In the genomic region with DNA sequence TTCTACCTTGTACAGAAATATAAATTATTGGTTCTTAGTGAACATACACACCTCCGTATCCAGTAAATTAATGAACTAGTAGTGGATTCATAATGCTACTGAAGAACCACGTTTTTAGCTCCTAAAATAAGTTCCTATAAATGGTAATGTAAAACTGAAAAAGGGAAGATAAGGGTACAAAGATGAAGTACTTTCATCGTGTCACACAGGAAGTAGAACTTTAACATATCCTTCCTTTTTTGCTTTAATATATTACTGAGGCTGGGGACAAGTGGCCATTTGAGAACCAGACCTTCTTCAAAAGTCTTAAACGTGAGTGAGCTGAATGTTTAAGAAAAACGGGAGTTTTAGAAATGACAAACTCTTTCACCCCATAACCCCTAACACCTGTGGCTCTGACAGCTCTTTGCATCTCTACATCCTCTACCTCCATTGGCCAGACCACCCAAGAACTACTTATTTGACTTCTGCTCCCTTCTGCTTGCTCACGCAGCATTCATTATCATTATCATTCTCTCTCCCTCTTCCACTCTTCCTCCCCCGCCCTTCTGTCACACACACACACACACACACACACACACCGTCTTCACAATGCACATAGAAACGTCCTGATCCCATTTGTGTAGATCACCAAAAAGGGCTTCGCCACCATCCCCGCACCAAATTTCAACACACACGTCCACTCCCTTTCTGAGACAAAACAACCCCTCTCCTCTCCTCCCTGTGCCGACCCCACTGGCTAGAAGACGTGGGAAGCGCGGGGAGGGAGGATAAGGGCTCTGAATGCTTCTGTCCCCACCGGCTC, we compare ENCODE assay signal across 1 cellular context.
TF ChIP-seq lines count a peak whose summit lies in the region.

No MANE protein-coding gene starts in this region.

TF ChIP-seq in K562, 482 proteins besides CTCF, POLR2A, EP300 and RAD21 (continued from another document):
- no peak for TF ChIP-seq RBM15 (IDR thresholded peaks at IDR 0.05; ENCODE audit: insufficient read depth, low read length)
- TF ChIP-seq, protein P1, sequence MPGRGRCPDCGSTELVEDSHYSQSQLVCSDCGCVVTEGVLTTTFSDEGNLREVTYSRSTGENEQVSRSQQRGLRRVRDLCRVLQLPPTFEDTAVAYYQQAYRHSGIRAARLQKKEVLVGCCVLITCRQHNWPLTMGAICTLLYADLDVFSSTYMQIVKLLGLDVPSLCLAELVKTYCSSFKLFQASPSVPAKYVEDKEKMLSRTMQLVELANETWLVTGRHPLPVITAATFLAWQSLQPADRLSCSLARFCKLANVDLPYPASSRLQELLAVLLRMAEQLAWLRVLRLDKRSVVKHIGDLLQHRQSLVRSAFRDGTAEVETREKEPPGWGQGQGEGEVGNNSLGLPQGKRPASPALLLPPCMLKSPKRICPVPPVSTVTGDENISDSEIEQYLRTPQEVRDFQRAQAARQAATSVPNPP (IDR thresholded peaks at IDR 0.05; ENCODE audit: borderline replicate concordance, insufficient read depth, insufficient read length): no peak
- no peak for TF ChIP-seq PTTG1 (tag; IDR thresholded peaks at IDR 0.05; ENCODE audit: low read depth)
- TF ChIP-seq ETV5 (CRISPR knock-in tag; IDR thresholded peaks at IDR 0.05; ENCODE audit: low read depth): no peak
- TF ChIP-seq XRCC4 (IDR thresholded peaks at IDR 0.05; ENCODE audit: extremely low read depth, insufficient read depth, insufficient read length): no peak
- peak; percentile 32; the same call in 1 of the 2 replicates for TF ChIP-seq HDAC2 (IDR thresholded peaks at IDR 0.05)
- TF ChIP-seq, protein P2, sequence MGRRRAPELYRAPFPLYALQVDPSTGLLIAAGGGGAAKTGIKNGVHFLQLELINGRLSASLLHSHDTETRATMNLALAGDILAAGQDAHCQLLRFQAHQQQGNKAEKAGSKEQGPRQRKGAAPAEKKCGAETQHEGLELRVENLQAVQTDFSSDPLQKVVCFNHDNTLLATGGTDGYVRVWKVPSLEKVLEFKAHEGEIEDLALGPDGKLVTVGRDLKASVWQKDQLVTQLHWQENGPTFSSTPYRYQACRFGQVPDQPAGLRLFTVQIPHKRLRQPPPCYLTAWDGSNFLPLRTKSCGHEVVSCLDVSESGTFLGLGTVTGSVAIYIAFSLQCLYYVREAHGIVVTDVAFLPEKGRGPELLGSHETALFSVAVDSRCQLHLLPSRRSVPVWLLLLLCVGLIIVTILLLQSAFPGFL (CRISPR knock-in tag; IDR thresholded peaks at IDR 0.05): no peak
- no peak for TF ChIP-seq ZNF184 (CRISPR knock-in tag; IDR thresholded peaks at IDR 0.05)
- no peak for TF ChIP-seq ZSCAN29 (IDR thresholded peaks at IDR 0.05)
- TF ChIP-seq ATF1 (CRISPR knock-in tag; IDR thresholded peaks at IDR 0.05): no peak
- TF ChIP-seq ATF1 (tag; IDR thresholded peaks at IDR 0.05): no peak
- TF ChIP-seq, protein P3, sequence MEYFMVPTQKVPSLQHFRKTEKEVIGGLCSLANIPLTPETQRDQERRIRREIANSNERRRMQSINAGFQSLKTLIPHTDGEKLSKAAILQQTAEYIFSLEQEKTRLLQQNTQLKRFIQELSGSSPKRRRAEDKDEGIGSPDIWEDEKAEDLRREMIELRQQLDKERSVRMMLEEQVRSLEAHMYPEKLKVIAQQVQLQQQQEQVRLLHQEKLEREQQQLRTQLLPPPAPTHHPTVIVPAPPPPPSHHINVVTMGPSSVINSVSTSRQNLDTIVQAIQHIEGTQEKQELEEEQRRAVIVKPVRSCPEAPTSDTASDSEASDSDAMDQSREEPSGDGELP (CRISPR knock-in tag; IDR thresholded peaks at IDR 0.05; ENCODE audit: borderline replicate concordance): no peak
- TF ChIP-seq ZBED1 (IDR thresholded peaks at IDR 0.05): no peak
- no peak for TF ChIP-seq BACH1 (tag; IDR thresholded peaks at IDR 0.05)
- TF ChIP-seq C11orf30 (IDR thresholded peaks at IDR 0.05; ENCODE audit: low read depth): peak; percentile 20; the same call in 1 of the 2 replicates
- TF ChIP-seq MYC (IDR thresholded peaks at IDR 0.05; ENCODE audit: low read depth, low read length): no peak; the same call in 1 of the 2 replicates
- no peak for TF ChIP-seq MYC (CRISPR knock-in tag; IDR thresholded peaks at IDR 0.05; ENCODE audit: borderline replicate concordance, low read depth)
- TF ChIP-seq CTCFL (IDR thresholded peaks at IDR 0.05; ENCODE audit: borderline replicate concordance, insufficient read depth, low read depth, low read length, poor library complexity, severe bottlenecking): no peak
- no peak for TF ChIP-seq ZNF699 (CRISPR knock-in tag; IDR thresholded peaks at IDR 0.05; ENCODE audit: insufficient replicate concordance)
- no peak for TF ChIP-seq HNRNPH1 (optimal IDR thresholded peaks at IDR 0.05; ENCODE audit: low read depth, low read length)
- no peak for TF ChIP-seq ZNF668 (CRISPR knock-in tag; IDR thresholded peaks at IDR 0.05)
- TF ChIP-seq ZNF644 (tag; IDR thresholded peaks at IDR 0.05; ENCODE audit: low read depth): no peak
- TF ChIP-seq SMARCE1 (IDR thresholded peaks at IDR 0.05): peak; percentile 71
- no peak for TF ChIP-seq SPI1 (IDR thresholded peaks at IDR 0.05; ENCODE audit: borderline replicate concordance, low read depth, low read length)
- no peak for TF ChIP-seq BHLHE40 (IDR thresholded peaks at IDR 0.05; ENCODE audit: low read length)
- TF ChIP-seq GMEB1 (CRISPR knock-in tag; IDR thresholded peaks at IDR 0.05): no peak
- no peak; the same call in 1 of the 2 replicates for TF ChIP-seq TRIM28 (IDR thresholded peaks at IDR 0.05)
- no peak for TF ChIP-seq ZNF347 (CRISPR knock-in tag; IDR thresholded peaks at IDR 0.05; ENCODE audit: low read depth)
- TF ChIP-seq NFE2 (IDR thresholded peaks at IDR 0.05; ENCODE audit: low read depth): peak; percentile 16; the same call in 1 of the 2 replicates
- no peak for TF ChIP-seq HDAC3 (IDR thresholded peaks at IDR 0.05; ENCODE audit: borderline replicate concordance, partially characterized antibody)
- TF ChIP-seq GTF2A2 (tag; IDR thresholded peaks at IDR 0.05): no peak
- peak; percentile 28; the same call in 1 of the 2 replicates for TF ChIP-seq MGA (IDR thresholded peaks at IDR 0.05)
- no peak for TF ChIP-seq ZNF282 (CRISPR knock-in tag; IDR thresholded peaks at IDR 0.05)
- TF ChIP-seq ZNF57 (CRISPR knock-in tag; IDR thresholded peaks at IDR 0.05): no peak
- no peak for TF ChIP-seq KHSRP (IDR thresholded peaks at IDR 0.05)
TF ChIP-seq in K562: peak in this region for 61.
